Comparison of ENCODE assay signal across 24 cellular contexts in the genomic region with DNA sequence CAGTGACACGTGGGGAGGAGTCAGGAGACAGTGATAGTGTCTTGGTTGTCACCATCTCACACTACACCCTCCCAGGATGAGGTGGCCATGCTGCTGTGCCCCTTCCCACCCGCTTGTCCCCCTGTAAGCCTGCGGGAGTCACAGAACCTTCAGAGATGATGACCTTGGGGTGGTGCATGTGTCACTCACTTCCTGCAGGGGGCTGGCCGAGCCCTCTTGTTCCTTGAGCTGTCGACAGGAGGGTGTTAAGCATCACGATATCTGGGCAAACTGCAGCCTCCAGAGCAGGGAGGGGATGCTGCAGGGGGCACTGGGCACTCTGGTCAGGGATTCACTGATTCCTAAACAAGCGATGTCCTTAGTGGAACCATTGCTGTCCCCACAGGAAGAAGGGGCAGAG.
"Had no signal": no experiment of that assay in that cellular context is flagged by ENCODE, and none has a peak within 500 bp of the region (broad histone marks: within the 10 kb centered on the region; RNA-seq: fewer than 3 reads in every experiment).

No MANE protein-coding gene starts in this region.

- H3K9ac ChIP-seq: SK-N-SH had no signal

- H3K27ac Mint-ChIP-seq: activated CD8-positive, alpha-beta memory T cell treated with anti-CD3 and anti-CD28 coated beads, Interleukin-2, amount 10 ng/mL, durations not matched to agents 7 days and 5 days; activated naive CD8-positive, alpha-beta T cell treated with anti-CD3 and anti-CD28 coated beads, Interleukin-2, amount 50 U/mL, for 24 hours; activated T-cell treated with anti-CD3 and anti-CD28 coated beads, Interleukin-2, amount 50 U/mL, for 24 hours; activated T-helper 1 cell treated with anti-CD3 and anti-CD28 coated beads, Interleukin-12 subunit alpha, Interleukin-12 subunit beta, Interleukin-2, Interleukin-4 antibody, amounts not matched to agents 30 ng/mL and 10 ng/mL and 1 ng/mL, durations not matched to agents 14 hours and 24 hours and 36 hours had no signal

- DNase-seq: activated CD4-positive, alpha-beta T cell treated with anti-CD3 and anti-CD28 coated beads for 48 hours; activated CD4-positive, alpha-beta T cell treated with anti-CD3 and anti-CD28 coated beads, Interleukin-2, amount 50 U/mL, for 4 hours; activated CD4-positive, CD25-positive, alpha-beta regulatory T cell treated with anti-CD3 and anti-CD28 coated beads, Interleukin-2, amount 50 U/mL, for 72 hours; activated CD8-positive, alpha-beta memory T cell treated with anti-CD3 and anti-CD28 coated beads, Interleukin-2, amount 10 ng/mL, durations not matched to agents 7 days and 5 days; activated effector memory CD4-positive, alpha-beta T cell treated with Interleukin-2 at 50 U/mL for 16 hours; activated naive CD4-positive, alpha-beta T cell; activated naive CD8-positive, alpha-beta T cell treated with anti-CD3 and anti-CD28 coated beads, Interleukin-2, amount 50 U/mL, for 24 hours; activated T-cell treated with anti-CD3 and anti-CD28 coated beads, Interleukin-2, amount 50 U/mL, for 24 hours; amygdala; Karpas-422; NCI-H1105 treated with DMSO at 0.1 percent for 48 hours; NCI-H1436 treated with DMSO at 0.1 percent for 48 hours; NCI-H187 treated with DMSO at 0.1 percent for 48 hours; NCI-H2081 treated with DMSO at 0.1 percent for 48 hours; NCI-H526; NCI-H774; OCI-M1; RPMI8226; SK-N-SH; T-helper 1 cell had no signal

- H3K9me3 ChIP-seq: SK-N-SH had no signal

- H3K9me2 ChIP-seq: SK-N-SH had no signal

- H3K4me1 Mint-ChIP-seq: activated CD8-positive, alpha-beta memory T cell treated with anti-CD3 and anti-CD28 coated beads, Interleukin-2, amount 10 ng/mL, durations not matched to agents 7 days and 5 days; activated naive CD8-positive, alpha-beta T cell treated with anti-CD3 and anti-CD28 coated beads, Interleukin-2, amount 50 U/mL, for 24 hours had no signal

- ATAC-seq: activated CD8-positive, alpha-beta memory T cell treated with anti-CD3 and anti-CD28 coated beads, Interleukin-2, amount 10 ng/mL, durations not matched to agents 7 days and 5 days; activated naive CD4-positive, alpha-beta T cell treated with anti-CD3 and anti-CD28 coated beads, Interleukin-2, amount 50 U/mL, for 72 hours; activated naive CD8-positive, alpha-beta T cell treated with anti-CD3 and anti-CD28 coated beads, Interleukin-2, amount 50 U/mL, for 24 hours; K562; Right ventricle myocardium inferior had no signal

- H3K27me3 Mint-ChIP-seq: activated CD8-positive, alpha-beta memory T cell treated with anti-CD3 and anti-CD28 coated beads, Interleukin-2, amount 10 ng/mL, durations not matched to agents 7 days and 5 days; activated naive CD8-positive, alpha-beta T cell treated with anti-CD3 and anti-CD28 coated beads, Interleukin-2, amount 50 U/mL, for 24 hours; activated T-cell treated with anti-CD3 and anti-CD28 coated beads, Interleukin-2, amount 50 U/mL, for 24 hours had no signal

- H3K9me3 Mint-ChIP-seq: activated naive CD4-positive, alpha-beta T cell treated with anti-CD3 and anti-CD28 coated beads, Interleukin-2, amount 50 U/mL, for 72 hours; activated naive CD8-positive, alpha-beta T cell treated with anti-CD3 and anti-CD28 coated beads, Interleukin-2, amount 50 U/mL, for 24 hours; activated T-cell treated with anti-CD3 and anti-CD28 coated beads, Interleukin-2, amount 50 U/mL, for 24 hours; activated T-helper 1 cell treated with anti-CD3 and anti-CD28 coated beads, Interleukin-12 subunit alpha, Interleukin-12 subunit beta, Interleukin-2, Interleukin-4 antibody, amounts not matched to agents 30 ng/mL and 10 ng/mL and 1 ng/mL, durations not matched to agents 14 hours and 24 hours and 36 hours had no signal

- H3K4me3 ChIP-seq: K562 had no signal

- H3K4me3 Mint-ChIP-seq: activated CD8-positive, alpha-beta memory T cell treated with anti-CD3 and anti-CD28 coated beads, Interleukin-2, amount 10 ng/mL, durations not matched to agents 7 days and 5 days; activated naive CD8-positive, alpha-beta T cell treated with anti-CD3 and anti-CD28 coated beads, Interleukin-2, amount 50 U/mL, for 24 hours; activated T-cell treated with anti-CD3 and anti-CD28 coated beads, Interleukin-2, amount 50 U/mL, for 24 hours; activated T-helper 1 cell treated with anti-CD3 and anti-CD28 coated beads, Interleukin-12 subunit alpha, Interleukin-12 subunit beta, Interleukin-2, Interleukin-4 antibody, amounts not matched to agents 30 ng/mL and 10 ng/mL and 1 ng/mL, durations not matched to agents 14 hours and 24 hours and 36 hours had no signal
